Comparison of ENCODE assay signal across 31 cellular contexts in genomic region chr9:21523021-21524014, GRCh38. TPM values are rescaled to one million over a fixed set of nuclear protein-coding genes. Genes with fewer than 3 reads are reported as not detected.
"Had no signal": no experiment of that assay in that cellular context is flagged by ENCODE, and none has a peak within 500 bp of the region (broad histone marks: within the 10 kb centered on the region; RNA-seq: fewer than 3 reads in every experiment).

No MANE protein-coding gene starts in this region.

- H3K36me3 Mint-ChIP-seq: T-cell had no signal

- H3K4me3 Mint-ChIP-seq: activated CD4-positive, alpha-beta memory T cell treated with anti-CD3 and anti-CD28 coated beads, Interleukin-2, amount 10 ng/mL, durations not matched to agents 7 days and 5 days; activated naive CD4-positive, alpha-beta T cell treated with anti-CD3 and anti-CD28 coated beads for 36 hours; activated naive CD8-positive, alpha-beta T cell; activated T-helper 17 cell treated with anti-CD3 and anti-CD28 coated beads, Interleukin-2, amount 50 U/mL, for 72 hours; T-cell had no signal

- H3K36me3 ChIP-seq: brain microvascular endothelial cell had no signal

- H3K9me3 Mint-ChIP-seq: activated CD4-positive, alpha-beta memory T cell treated with anti-CD3 and anti-CD28 coated beads, Interleukin-2, amount 10 ng/mL, durations not matched to agents 7 days and 5 days; activated T-helper 17 cell treated with anti-CD3 and anti-CD28 coated beads, Interleukin-2, amount 50 U/mL, for 72 hours had no signal

- H3K4me3 ChIP-seq: Peyer's patch had no signal

- H3K27ac Mint-ChIP-seq: activated CD4-positive, alpha-beta memory T cell treated with anti-CD3 and anti-CD28 coated beads, Interleukin-2, amount 10 ng/mL, durations not matched to agents 7 days and 5 days; activated naive CD4-positive, alpha-beta T cell treated with anti-CD3 and anti-CD28 coated beads for 36 hours; activated naive CD8-positive, alpha-beta T cell; activated T-helper 17 cell treated with anti-CD3 and anti-CD28 coated beads, Interleukin-2, amount 50 U/mL, for 72 hours; T-cell had no signal

- H3K27me3 Mint-ChIP-seq: activated naive CD8-positive, alpha-beta T cell had no signal

- H3K27ac ChIP-seq: brain microvascular endothelial cell, Peyer's patch, VCaP had no signal

- H3K27me3 ChIP-seq: brain microvascular endothelial cell, Peyer's patch had no signal

- H3K4me1 Mint-ChIP-seq: activated CD4-positive, alpha-beta memory T cell treated with anti-CD3 and anti-CD28 coated beads, Interleukin-2, amount 10 ng/mL, durations not matched to agents 7 days and 5 days; activated T-helper 17 cell treated with anti-CD3 and anti-CD28 coated beads, Interleukin-2, amount 50 U/mL, for 72 hours had no signal

- H3K4me1 ChIP-seq: Peyer's patch had no signal

- DNase-seq: activated CD4-positive, alpha-beta memory T cell treated with anti-CD3 and anti-CD28 coated beads, Interleukin-2, amount 10 ng/mL, durations not matched to agents 7 days and 5 days; activated CD4-positive, alpha-beta T cell treated with anti-CD3 and anti-CD28 coated beads, Interleukin-2, amount 50 U/mL, for 1 hour; activated CD4-positive, CD25-positive, alpha-beta regulatory T cell; activated gamma-delta T cell; activated naive CD4-positive, alpha-beta T cell treated with anti-CD3 and anti-CD28 coated beads for 36 hours; activated T-cell treated with anti-CD3 and anti-CD28 coated beads for 4 hours; activated T-cell treated with anti-CD3 and anti-CD28 coated beads, Interleukin-2, amount 50 U/mL, for 48 hours; amygdala; brain microvascular endothelial cell; caudate nucleus; Karpas-422; MM.1S; NCI-H1105; NCI-H1436 treated with DMSO at 0.1 percent for 48 hours; NCI-H187; NCI-H2081; NCI-H510A treated with DMSO at 0.1 percent for 48 hours; NCI-H69; NK-92 treated with Interleukin-12 subunit alpha and Interleukin-12 subunit beta, amount 100 ng/mL, for 24 hours; OCI-M1; Peyer's patch; SHP77 treated with DMSO at 0.1 percent for 48 hours; T-cell; T-helper 2 cell; T1000 had no signal

- H3K9me3 ChIP-seq: Peyer's patch had no signal

RNA-seq across cellular contexts. Expression of gene IFNE, which starts 41.2 kb away (rescaled TPM):
- total RNA-seq: activated CD4-positive, alpha-beta memory T cell treated with anti-CD3 and anti-CD28 coated beads, Interleukin-2, amount 10 ng/mL, durations not matched to agents 7 days and 5 days; activated CD8-positive, alpha-beta memory T cell treated with anti-CD3 and anti-CD28 coated beads for 36 hours; activated naive CD4-positive, alpha-beta T cell treated with anti-CD3 and anti-CD28 coated beads for 36 hours; activated T-helper 17 cell treated with anti-CD3 and anti-CD28 coated beads, Interleukin-2, amount 50 U/mL, for 72 hours; cerebellum; SK-MEL-5 had no signal
